Comparison of ENCODE assay signal across 8 cellular contexts in the genomic region with DNA sequence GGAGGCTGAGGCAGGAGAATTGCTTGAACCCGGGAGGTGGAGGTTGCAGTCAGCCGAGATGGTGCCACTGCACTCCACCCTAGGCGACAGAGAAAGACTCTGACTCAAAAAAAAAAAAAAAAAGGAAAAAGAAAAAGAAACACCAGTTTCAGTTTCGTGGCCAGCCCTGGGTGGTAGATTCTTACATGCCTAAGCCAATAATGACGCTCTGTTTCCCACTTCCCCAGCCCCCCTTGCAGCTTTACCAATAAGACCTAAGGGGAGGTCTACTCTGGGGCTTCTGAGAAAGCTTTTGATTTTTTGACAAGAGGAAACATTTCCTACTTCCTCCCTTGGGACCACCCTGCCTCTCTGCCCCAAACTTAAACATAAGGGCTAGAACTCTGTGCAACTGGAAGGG.
DNase-seq lines count a peak whose midpoint lies in the region; ATAC-seq lines count a peak whose summit lies in the region.

No MANE protein-coding gene starts in this region.

- H3K27ac Mint-ChIP-seq in stimulated activated naive CD8-positive, alpha-beta T cell treated with anti-CD3 and anti-CD28 coated beads, Interleukin-15, amount 100 ng/mL, for 72 hours, result peak overlapping the region; percentile 65 to 86

- peak; percentile 85 for ATAC-seq in stimulated activated naive CD8-positive, alpha-beta T cell treated with anti-CD3 and anti-CD28 coated beads, Interleukin-15, amount 100 ng/mL, for 72 hours

- H3K4me1 Mint-ChIP-seq in stimulated activated naive CD8-positive, alpha-beta T cell treated with anti-CD3 and anti-CD28 coated beads, Interleukin-15, amount 100 ng/mL, for 72 hours, result peaks cover 59% of the 10 kb centered on the region

- H3K4me3 Mint-ChIP-seq in stimulated activated naive CD8-positive, alpha-beta T cell treated with anti-CD3 and anti-CD28 coated beads, Interleukin-15, amount 100 ng/mL, for 72 hours, result peak overlapping the region; percentile 4 to 51

- H3K27me3 Mint-ChIP-seq in stimulated activated naive CD8-positive, alpha-beta T cell treated with anti-CD3 and anti-CD28 coated beads, Interleukin-15, amount 100 ng/mL, for 72 hours, result no peaks in the 10 kb centered on the region

- DNase-seq in activated gamma-delta T cell treated with Interleukin-2 at 50 U/mL for 16 hours (peak; percentile 57), activated gamma-delta T cell (lab: John Stamatoyannopoulos, UW) (no peak), fibroblast of peridontal ligament (ENCODE audit: extremely low read depth) (peak; percentile 69), NCI-H345 (lab: John Stamatoyannopoulos, UW) (no peak), Kasumi-1 (lab: John Stamatoyannopoulos, UW) (no peak), globus pallidus (ENCODE audit: low spot score) (no peak)
- peak; percentile 46 for DNase-seq in activated CD4-positive, alpha-beta T cell treated with anti-CD3 and anti-CD28 coated beads for 1 hour
- peak; percentile 55 to 58 for DNase-seq in stimulated activated naive CD8-positive, alpha-beta T cell treated with anti-CD3 and anti-CD28 coated beads, Interleukin-15, amount 100 ng/mL, for 72 hours

- H3K9me3 Mint-ChIP-seq in stimulated activated naive CD8-positive, alpha-beta T cell treated with anti-CD3 and anti-CD28 coated beads, Interleukin-15, amount 100 ng/mL, for 72 hours, result no peaks in the 10 kb centered on the region

Comparison
In these comparisons a context has a peak if more than half of its experiments do, and no peak if none do; other contexts are left out.
1. DNase-seq: peak in activated gamma-delta T cell treated with Interleukin-2 at 50 U/mL for 16 hours (single experiment), activated CD4-positive, alpha-beta T cell treated with anti-CD3 and anti-CD28 coated beads for 1 hour (single experiment), fibroblast of peridontal ligament (single experiment) and stimulated activated naive CD8-positive, alpha-beta T cell treated with anti-CD3 and anti-CD28 coated beads, Interleukin-15, amount 100 ng/mL, for 72 hours (2 of 2); none in activated gamma-delta T cell (single experiment), NCI-H345 (single experiment), Kasumi-1 (0 of 2) and globus pallidus (single experiment).